Comparison of ENCODE assay signal across 20 cellular contexts in the genomic region with DNA sequence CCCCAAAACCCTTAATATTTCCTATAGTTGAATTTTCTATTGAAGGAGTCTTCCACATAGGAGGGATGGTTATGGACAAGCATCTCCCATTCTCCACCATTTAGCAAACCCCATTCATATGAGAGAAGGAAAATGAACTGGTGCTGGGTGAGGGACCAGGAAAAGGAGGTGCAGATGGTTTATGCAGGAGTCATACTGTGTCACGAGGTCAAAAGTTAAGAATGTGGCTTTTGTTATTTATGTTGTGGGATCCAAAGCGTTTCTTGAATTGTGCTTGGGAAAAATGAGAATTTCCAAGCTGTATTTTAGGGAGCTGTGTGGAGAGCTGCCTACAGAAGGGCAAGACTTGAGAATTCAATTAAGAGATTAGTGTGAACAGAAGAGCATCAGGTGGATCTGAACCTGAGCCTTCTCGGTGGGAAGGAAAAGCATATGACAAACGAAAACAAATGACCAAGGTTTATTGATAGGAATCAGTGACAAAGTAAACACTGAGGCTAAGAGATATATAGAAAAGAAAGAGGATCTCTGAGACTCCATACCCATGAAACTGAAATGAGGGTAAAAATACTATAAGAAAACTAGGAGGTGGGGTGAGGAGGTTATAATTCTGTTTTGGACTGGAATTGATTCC.
DNase-seq lines count a peak whose midpoint lies in the region; ATAC-seq, FAIRE-seq and TF ChIP-seq lines count a peak whose summit lies in the region.
"Had no signal": no experiment of that assay in that cellular context is flagged by ENCODE, and none has a peak within 500 bp of the region (broad histone marks: within the 10 kb centered on the region; RNA-seq: fewer than 3 reads in every experiment).

No MANE protein-coding gene starts in this region.

- H3K36me3 ChIP-seq in RWPE2 (ENCODE audit: low read depth) (no peaks in the 10 kb centered on the region), subcutaneous abdominal adipose tissue (ENCODE audit: control insufficient read depth in 5 of 5, insufficient read depth in 5 of 5, low read length in 5 of 5) (no peaks in the 10 kb centered on the region), BE2C (no peaks in the 10 kb centered on the region)
- H3K36me3 ChIP-seq: gastroesophageal sphincter, prostate gland had no signal

- no peak overlapping the region for H3K9ac ChIP-seq in subcutaneous abdominal adipose tissue (ENCODE audit: low read length in 5 of 5)

- ATAC-seq in RWPE2 (ENCODE audit: low read depth) (peak; percentile 76), GM19463 (IDR thresholded peaks at IDR 0.05; ENCODE audit: unreplicated experiment) (no peak)
- ATAC-seq: gastroesophageal sphincter had no signal

- H3K9me3 ChIP-seq in RWPE2 (ENCODE audit: severe bottlenecking) (no peaks in the 10 kb centered on the region), subcutaneous abdominal adipose tissue (ENCODE audit: control insufficient read depth in 5 of 5, low read length in 5 of 5) (no peaks in the 10 kb centered on the region), BE2C (no peaks in the 10 kb centered on the region)
- H3K9me3 ChIP-seq: prostate gland had no signal

- DNase-seq in H54 (ENCODE audit: insufficient read length, low spot score) (peak; percentile 4), RWPE2 (ENCODE audit: low spot score) (no peak), fibroblast of peridontal ligament (ENCODE audit: extremely low read depth) (peak; percentile 84), BE2C (no peak), NCI-H69 (lab: John Stamatoyannopoulos, UW) (no peak)
- DNase-seq: activated CD4-positive, alpha-beta T cell treated with anti-CD3 and anti-CD28 coated beads for 48 hours; activated naive CD8-positive, alpha-beta T cell treated with anti-CD3 and anti-CD28 coated beads for 36 hours; activated T-cell treated with anti-CD3 and anti-CD28 coated beads, Interleukin-2, amount 50 U/mL, for 24 hours; CD4-positive, alpha-beta T cell; GF-D8; KG1; NCI-H1436 treated with DMSO at 0.1 percent for 48 hours; NCI-H526 treated with DMSO at 0.1 percent for 48 hours; T-helper 2 cell had no signal

- TF ChIP-seq CTCF in RWPE2 (IDR thresholded peaks at IDR 0.05; ENCODE audit: poor library complexity, severe bottlenecking) (no peak), BE2C (IDR thresholded peaks at IDR 0.05; ENCODE audit: low read depth, low read length) (no peak)

- FAIRE-seq in H54 (lab: Jason Lieb, UNC), result peak; percentile 68
- FAIRE-seq: GM19239, keratinocyte had no signal

- H3K27me3 ChIP-seq in RWPE2 (ENCODE audit: insufficient read depth, poor library complexity, severe bottlenecking) (no peaks in the 10 kb centered on the region), subcutaneous abdominal adipose tissue (ENCODE audit: control insufficient read depth in 5 of 5, insufficient read depth in 4 of 5, low read length in 5 of 5) (no peaks in the 10 kb centered on the region), BE2C (no peaks in the 10 kb centered on the region)
- H3K27me3 ChIP-seq: gastroesophageal sphincter had no signal

- H3K4me1 ChIP-seq in RWPE2 (ENCODE audit: insufficient read depth, poor library complexity, severe bottlenecking), result peaks cover 6% of the 10 kb centered on the region
- H3K4me1 ChIP-seq in subcutaneous abdominal adipose tissue (ENCODE audit: control insufficient read depth in 5 of 5, insufficient read depth in 5 of 5, low read length in 5 of 5), result peaks cover 0 to 11% (median 9%) of the 10 kb centered on the region in 5 donors
- H3K4me1 ChIP-seq in BE2C, result no peaks in the 10 kb centered on the region
- H3K4me1 ChIP-seq: gastroesophageal sphincter, prostate gland had no signal

- no peak for TF ChIP-seq POLR2A in H54 (IDR thresholded peaks at IDR 0.05; ENCODE audit: low read depth, low read length)

- H3K27ac ChIP-seq in RWPE2 (ENCODE audit: poor library complexity, severe bottlenecking) (no peak overlapping the region), subcutaneous abdominal adipose tissue (ENCODE audit: low read depth, low read length) (peak overlapping the region; percentile 2)
- H3K27ac ChIP-seq: prostate gland had no signal

- H3K4me3 ChIP-seq in RWPE2 (ENCODE audit: severe bottlenecking) (no peak overlapping the region), subcutaneous abdominal adipose tissue (ENCODE audit: low read depth in 1 of 5, low read length in 5 of 5) (no peak overlapping the region), BE2C (ENCODE audit: low read depth, low read length) (no peak overlapping the region)
- H3K4me3 ChIP-seq: gastroesophageal sphincter, prostate gland had no signal

Comparison
In these comparisons a context has a peak if more than half of its experiments do, and no peak if none do; other contexts are left out.
1. DNase-seq: peak in H54 (single experiment) and fibroblast of peridontal ligament (single experiment); none in RWPE2 (single experiment), BE2C (single experiment) and NCI-H69 (single experiment).